Comparison of ENCODE assay signal across 1 cellular context in genomic region chr22:40388231-40388630, GRCh38.
TF ChIP-seq lines count a peak whose summit lies in the region.

No MANE protein-coding gene starts in this region.

TF ChIP-seq in K562, 482 proteins besides CTCF, POLR2A, EP300 and RAD21:
- TF ChIP-seq ZC3H11A (IDR thresholded peaks at IDR 0.05; ENCODE audit: low read depth, low read length), result no peak
- 0 out of 2 replicates have a peak, but pooled peaks have one; percentile 8 for TF ChIP-seq NFIC (IDR thresholded peaks at IDR 0.05)
- TF ChIP-seq NFYB (IDR thresholded peaks at IDR 0.05; ENCODE audit: extremely low read depth, insufficient read length), result no peak
- TF ChIP-seq CSDE1 (IDR thresholded peaks at IDR 0.05), result no peak
- TF ChIP-seq, protein P1, sequence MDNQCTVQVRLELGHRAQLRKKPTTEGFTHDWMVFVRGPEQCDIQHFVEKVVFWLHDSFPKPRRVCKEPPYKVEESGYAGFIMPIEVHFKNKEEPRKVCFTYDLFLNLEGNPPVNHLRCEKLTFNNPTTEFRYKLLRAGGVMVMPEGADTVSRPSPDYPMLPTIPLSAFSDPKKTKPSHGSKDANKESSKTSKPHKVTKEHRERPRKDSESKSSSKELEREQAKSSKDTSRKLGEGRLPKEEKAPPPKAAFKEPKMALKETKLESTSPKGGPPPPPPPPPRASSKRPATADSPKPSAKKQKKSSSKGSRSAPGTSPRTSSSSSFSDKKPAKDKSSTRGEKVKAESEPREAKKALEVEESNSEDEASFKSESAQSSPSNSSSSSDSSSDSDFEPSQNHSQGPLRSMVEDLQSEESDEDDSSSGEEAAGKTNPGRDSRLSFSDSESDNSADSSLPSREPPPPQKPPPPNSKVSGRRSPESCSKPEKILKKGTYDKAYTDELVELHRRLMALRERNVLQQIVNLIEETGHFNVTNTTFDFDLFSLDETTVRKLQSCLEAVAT (IDR thresholded peaks at IDR 0.05), result no peak
- TF ChIP-seq NCOR1 (IDR thresholded peaks at IDR 0.05), result peak; percentile 49; the same call in 1 of the 2 replicates
- no peak for TF ChIP-seq NELFE (IDR thresholded peaks at IDR 0.05; ENCODE audit: insufficient read depth, insufficient read length)
- no peak for TF ChIP-seq FOXK1 (CRISPR knock-in tag; IDR thresholded peaks at IDR 0.05; ENCODE audit: borderline replicate concordance)
- TF ChIP-seq, protein P2, sequence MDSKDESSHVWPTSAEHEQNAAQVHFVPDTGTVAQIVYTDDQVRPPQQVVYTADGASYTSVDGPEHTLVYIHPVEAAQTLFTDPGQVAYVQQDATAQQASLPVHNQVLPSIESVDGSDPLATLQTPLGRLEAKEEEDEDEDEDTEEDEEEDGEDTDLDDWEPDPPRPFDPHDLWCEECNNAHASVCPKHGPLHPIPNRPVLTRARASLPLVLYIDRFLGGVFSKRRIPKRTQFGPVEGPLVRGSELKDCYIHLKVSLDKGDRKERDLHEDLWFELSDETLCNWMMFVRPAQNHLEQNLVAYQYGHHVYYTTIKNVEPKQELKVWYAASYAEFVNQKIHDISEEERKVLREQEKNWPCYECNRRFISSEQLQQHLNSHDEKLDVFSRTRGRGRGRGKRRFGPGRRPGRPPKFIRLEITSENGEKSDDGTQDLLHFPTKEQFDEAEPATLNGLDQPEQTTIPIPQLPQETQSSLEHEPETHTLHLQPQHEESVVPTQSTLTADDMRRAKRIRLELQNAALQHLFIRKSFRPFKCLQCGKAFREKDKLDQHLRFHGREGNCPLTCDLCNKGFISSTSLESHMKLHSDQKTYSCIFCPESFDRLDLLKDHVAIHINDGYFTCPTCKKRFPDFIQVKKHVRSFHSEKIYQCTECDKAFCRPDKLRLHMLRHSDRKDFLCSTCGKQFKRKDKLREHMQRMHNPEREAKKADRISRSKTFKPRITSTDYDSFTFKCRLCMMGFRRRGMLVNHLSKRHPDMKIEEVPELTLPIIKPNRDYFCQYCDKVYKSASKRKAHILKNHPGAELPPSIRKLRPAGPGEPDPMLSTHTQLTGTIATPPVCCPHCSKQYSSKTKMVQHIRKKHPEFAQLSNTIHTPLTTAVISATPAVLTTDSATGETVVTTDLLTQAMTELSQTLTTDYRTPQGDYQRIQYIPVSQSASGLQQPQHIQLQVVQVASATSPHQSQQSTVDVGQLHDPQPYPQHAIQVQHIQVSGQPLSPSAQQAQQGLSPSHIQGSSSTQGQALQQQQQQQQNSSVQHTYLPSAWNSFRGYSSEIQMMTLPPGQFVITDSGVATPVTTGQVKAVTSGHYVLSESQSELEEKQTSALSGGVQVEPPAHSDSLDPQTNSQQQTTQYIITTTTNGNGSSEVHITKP (IDR thresholded peaks at IDR 0.05; ENCODE audit: partially characterized antibody), result peak; percentile 73
- peak; percentile 42 for TF ChIP-seq MAFG (tag; conservative IDR thresholded peaks at IDR 0.05)
- TF ChIP-seq SMARCA4 (IDR thresholded peaks at IDR 0.05), result peak; percentile 67
- TF ChIP-seq XRCC3 (IDR thresholded peaks at IDR 0.05), result no peak
- TF ChIP-seq TAL1 (IDR thresholded peaks at IDR 0.05), result peak; percentile 74
- TF ChIP-seq, protein P3, sequence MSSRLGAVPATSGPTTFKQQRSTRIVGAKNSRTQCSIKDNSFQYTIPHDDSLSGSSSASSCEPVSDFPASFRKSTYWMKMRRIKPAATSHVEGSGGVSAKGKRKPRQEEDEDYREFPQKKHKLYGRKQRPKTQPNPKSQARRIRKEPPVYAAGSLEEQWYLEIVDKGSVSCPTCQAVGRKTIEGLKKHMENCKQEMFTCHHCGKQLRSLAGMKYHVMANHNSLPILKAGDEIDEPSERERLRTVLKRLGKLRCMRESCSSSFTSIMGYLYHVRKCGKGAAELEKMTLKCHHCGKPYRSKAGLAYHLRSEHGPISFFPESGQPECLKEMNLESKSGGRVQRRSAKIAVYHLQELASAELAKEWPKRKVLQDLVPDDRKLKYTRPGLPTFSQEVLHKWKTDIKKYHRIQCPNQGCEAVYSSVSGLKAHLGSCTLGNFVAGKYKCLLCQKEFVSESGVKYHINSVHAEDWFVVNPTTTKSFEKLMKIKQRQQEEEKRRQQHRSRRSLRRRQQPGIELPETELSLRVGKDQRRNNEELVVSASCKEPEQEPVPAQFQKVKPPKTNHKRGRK (tag; IDR thresholded peaks at IDR 0.05), result no peak
- no peak for TF ChIP-seq SMAD4 (CRISPR knock-in tag; conservative IDR thresholded peaks at IDR 0.05)
- peak; percentile 62; the same call in 1 of the 2 replicates for TF ChIP-seq ZEB2 (IDR thresholded peaks at IDR 0.05)
- no peak for TF ChIP-seq ILF3 (IDR thresholded peaks at IDR 0.05; ENCODE audit: borderline replicate concordance)
- TF ChIP-seq SIX5 (IDR thresholded peaks at IDR 0.05; ENCODE audit: borderline replicate concordance in 1 of 2, insufficient read depth in 1 of 2, low read depth in 1 of 2, low read length in 2 of 2), result no peak
- peak; percentile 73 for TF ChIP-seq NFE2 (IDR thresholded peaks at IDR 0.05; ENCODE audit: low read depth)
- no peak for TF ChIP-seq PTTG1 (tag; IDR thresholded peaks at IDR 0.05; ENCODE audit: low read depth)
- no peak for TF ChIP-seq BRF1 (IDR thresholded peaks at IDR 0.05; ENCODE audit: borderline replicate concordance, extremely low read depth, insufficient read length)
- no peak for TF ChIP-seq NEUROD1 (IDR thresholded peaks at IDR 0.05; ENCODE audit: borderline replicate concordance, low read depth, low read length, partially characterized antibody)
- peak; percentile 64 for TF ChIP-seq C11orf30 (IDR thresholded peaks at IDR 0.05; ENCODE audit: low read depth)
- no peak for TF ChIP-seq UBTF (IDR thresholded peaks at IDR 0.05; ENCODE audit: borderline replicate concordance in 1 of 2, low read depth in 2 of 2, low read length in 2 of 2)
- TF ChIP-seq RFX7 (CRISPR knock-in tag; IDR thresholded peaks at IDR 0.05), result no peak
- no peak for TF ChIP-seq FOXK2 (conservative IDR thresholded peaks at IDR 0.05 in 1 of 2, IDR thresholded peaks at IDR 0.05 in 1 of 2; ENCODE audit: low read depth in 2 of 2)
- no peak for TF ChIP-seq HMGXB4 (CRISPR knock-in tag; IDR thresholded peaks at IDR 0.05)
- TF ChIP-seq ZNF274 (IDR thresholded peaks at IDR 0.05; ENCODE audit: borderline replicate concordance, low read depth, low read length), result no peak
- peak; percentile 68 for TF ChIP-seq CBFA2T2 (conservative IDR thresholded peaks at IDR 0.05)
- peak; percentile 53 to 58; a peak in 3 of 4 replicates for TF ChIP-seq KDM1A (IDR thresholded peaks at IDR 0.05)
- peak; percentile 73 for TF ChIP-seq ZNF316 (IDR thresholded peaks at IDR 0.05)
- TF ChIP-seq L3MBTL2 (IDR thresholded peaks at IDR 0.05), result no peak
- no peak for TF ChIP-seq ZKSCAN8 (CRISPR knock-in tag; IDR thresholded peaks at IDR 0.05)
- no peak for TF ChIP-seq POU5F1 (IDR thresholded peaks at IDR 0.05; ENCODE audit: borderline replicate concordance, low read depth, low read length, partially characterized antibody)
- TF ChIP-seq DNMT1 (IDR thresholded peaks at IDR 0.05), result no peak
- TF ChIP-seq, protein P4, sequence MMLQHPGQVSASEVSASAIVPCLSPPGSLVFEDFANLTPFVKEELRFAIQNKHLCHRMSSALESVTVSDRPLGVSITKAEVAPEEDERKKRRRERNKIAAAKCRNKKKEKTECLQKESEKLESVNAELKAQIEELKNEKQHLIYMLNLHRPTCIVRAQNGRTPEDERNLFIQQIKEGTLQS (IDR thresholded peaks at IDR 0.05), result no peak
- TF ChIP-seq, protein P4 (CRISPR knock-in tag; conservative IDR thresholded peaks at IDR 0.05), result no peak
- no peak for TF ChIP-seq TAF7 (tag; IDR thresholded peaks at IDR 0.05)
- no peak for TF ChIP-seq TFAM (CRISPR knock-in tag; conservative IDR thresholded peaks at IDR 0.05)
- no peak for TF ChIP-seq CREM (IDR thresholded peaks at IDR 0.05; ENCODE audit: low read depth)
- TF ChIP-seq TCF3 (CRISPR knock-in tag; IDR thresholded peaks at IDR 0.05), result peak; percentile 82
- TF ChIP-seq BACH1 (tag; IDR thresholded peaks at IDR 0.05), result no peak
- peak; percentile 65 for TF ChIP-seq TEAD4 (IDR thresholded peaks at IDR 0.05; ENCODE audit: low read length)
- TF ChIP-seq TEAD4 (CRISPR knock-in tag; IDR thresholded peaks at IDR 0.05; ENCODE audit: borderline replicate concordance), result no peak
- no peak for TF ChIP-seq ERF (CRISPR knock-in tag; IDR thresholded peaks at IDR 0.05)
- no peak for TF ChIP-seq ZNF449 (CRISPR knock-in tag; IDR thresholded peaks at IDR 0.05)
- TF ChIP-seq CTBP1 (IDR thresholded peaks at IDR 0.05; ENCODE audit: borderline replicate concordance), result peak; percentile 53; the same call in 1 of the 2 replicates
- TF ChIP-seq CBFA2T3 (IDR thresholded peaks at IDR 0.05), result peak; percentile 80
- TF ChIP-seq STAT5A (IDR thresholded peaks at IDR 0.05; ENCODE audit: borderline replicate concordance, low read length), result peak; percentile 36; the same call in 1 of the 2 replicates
- TF ChIP-seq MAFK (IDR thresholded peaks at IDR 0.05; ENCODE audit: low read length), result peak; percentile 38; the same call in 1 of the 2 replicates
- TF ChIP-seq MAFF (IDR thresholded peaks at IDR 0.05; ENCODE audit: low read length), result peak; percentile 20; the same call in 1 of the 2 replicates
- TF ChIP-seq, protein P5, sequence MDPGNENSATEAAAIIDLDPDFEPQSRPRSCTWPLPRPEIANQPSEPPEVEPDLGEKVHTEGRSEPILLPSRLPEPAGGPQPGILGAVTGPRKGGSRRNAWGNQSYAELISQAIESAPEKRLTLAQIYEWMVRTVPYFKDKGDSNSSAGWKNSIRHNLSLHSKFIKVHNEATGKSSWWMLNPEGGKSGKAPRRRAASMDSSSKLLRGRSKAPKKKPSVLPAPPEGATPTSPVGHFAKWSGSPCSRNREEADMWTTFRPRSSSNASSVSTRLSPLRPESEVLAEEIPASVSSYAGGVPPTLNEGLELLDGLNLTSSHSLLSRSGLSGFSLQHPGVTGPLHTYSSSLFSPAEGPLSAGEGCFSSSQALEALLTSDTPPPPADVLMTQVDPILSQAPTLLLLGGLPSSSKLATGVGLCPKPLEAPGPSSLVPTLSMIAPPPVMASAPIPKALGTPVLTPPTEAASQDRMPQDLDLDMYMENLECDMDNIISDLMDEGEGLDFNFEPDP (CRISPR knock-in tag; IDR thresholded peaks at IDR 0.05), result no peak
- TF ChIP-seq ZNF354B (CRISPR knock-in tag; IDR thresholded peaks at IDR 0.05), result no peak
- peak; percentile 82 for TF ChIP-seq DPF2 (IDR thresholded peaks at IDR 0.05)
- 0 out of 2 replicates have a peak, but pooled peaks have one; percentile 24 for TF ChIP-seq HDAC2 (IDR thresholded peaks at IDR 0.05)
- no peak for TF ChIP-seq ZBED1 (IDR thresholded peaks at IDR 0.05)
- no peak for TF ChIP-seq NRF1 (conservative IDR thresholded peaks at IDR 0.05 in 1 of 2, IDR thresholded peaks at IDR 0.05 in 1 of 2)
- no peak for TF ChIP-seq ZKSCAN3 (CRISPR knock-in tag; IDR thresholded peaks at IDR 0.05)
- no peak for TF ChIP-seq SLC30A9 (CRISPR knock-in tag; IDR thresholded peaks at IDR 0.05)
- peak; percentile 86 for TF ChIP-seq ARID1B (IDR thresholded peaks at IDR 0.05)
- no peak for TF ChIP-seq NR3C1 (CRISPR knock-in tag; IDR thresholded peaks at IDR 0.05)
